In the genomic region with DNA sequence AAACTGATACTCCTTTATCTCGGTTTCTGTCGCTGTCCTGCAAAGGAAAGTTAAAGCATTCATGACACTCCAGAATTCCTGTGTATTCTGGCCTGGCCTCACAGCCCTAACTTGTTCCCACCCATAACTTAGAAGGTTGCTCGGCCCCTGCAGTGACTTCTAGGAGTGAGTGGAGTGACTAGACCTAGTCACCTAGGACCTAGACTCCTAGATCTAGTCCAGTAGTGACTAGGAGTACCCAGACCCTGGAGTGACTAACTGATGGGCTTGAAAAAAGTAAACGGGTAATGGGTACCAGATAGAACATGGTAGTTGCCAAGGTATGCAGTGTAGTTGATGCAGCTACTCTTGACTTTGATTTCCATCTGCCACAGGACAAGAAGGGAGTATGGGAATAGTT, we compare ENCODE assay signal across 34 cellular contexts.
"Had no signal": no experiment of that assay in that cellular context is flagged by ENCODE, and none has a peak within 500 bp of the region (broad histone marks: within the 10 kb centered on the region; RNA-seq: fewer than 3 reads in every experiment).

No MANE protein-coding gene starts in this region.

- H3K27me3 ChIP-seq: adrenal gland, ascending aorta, breast epithelium, cardiac muscle cell, colonic mucosa had no signal

- H3K9me3 Mint-ChIP-seq: activated B cell treated with CpG ODN at 0.5 μM for 24 hours; activated CD8-positive, alpha-beta T cell treated with anti-CD3 and anti-CD28 coated beads for 36 hours; activated naive CD4-positive, alpha-beta T cell treated with anti-CD3 and anti-CD28 coated beads for 36 hours; activated naive CD4-positive, alpha-beta T cell treated with anti-CD3 and anti-CD28 coated beads, Interleukin-2, amount 50 U/mL, for 24 hours; activated naive CD8-positive, alpha-beta T cell treated with anti-CD3 and anti-CD28 coated beads for 36 hours; activated naive CD8-positive, alpha-beta T cell treated with anti-CD3 and anti-CD28 coated beads, Interleukin-2, amount 50 U/mL, for 24 hours; activated T-helper 1 cell treated with anti-CD3 and anti-CD28 coated beads, Interleukin-12 subunit alpha, Interleukin-12 subunit beta, Interleukin-2, Interleukin-4 antibody, amounts not matched to agents 30 ng/mL and 10 ng/mL and 1 ng/mL, durations not matched to agents 14 hours and 24 hours and 36 hours; activated T-helper 2 cell treated with anti-CD3 and anti-CD28 coated beads, Interferon-gamma antibody, Interleukin-2, Interleukin-4, amounts not matched to agents 10 μg/mL and 5 μg/mL and 100 μg/mL, durations not matched to agents 14 hours and 24 hours and 36 hours; brain; T-helper 1 cell treated with Interleukin-12 subunit alpha and Interleukin-12 subunit beta and Interleukin-4 antibody, amounts not matched to agents 30 μg/mL and 1 μg/mL, for 36 hours had no signal

- H3K27ac Mint-ChIP-seq: activated B cell treated with CpG ODN at 0.5 μM for 24 hours; activated CD8-positive, alpha-beta T cell treated with anti-CD3 and anti-CD28 coated beads for 36 hours; activated naive CD4-positive, alpha-beta T cell treated with anti-CD3 and anti-CD28 coated beads for 36 hours; activated naive CD4-positive, alpha-beta T cell treated with anti-CD3 and anti-CD28 coated beads, Interleukin-2, amount 50 U/mL, for 24 hours; activated naive CD8-positive, alpha-beta T cell treated with anti-CD3 and anti-CD28 coated beads for 36 hours; activated naive CD8-positive, alpha-beta T cell treated with anti-CD3 and anti-CD28 coated beads, Interleukin-2, amount 50 U/mL, for 24 hours; activated T-helper 1 cell treated with anti-CD3 and anti-CD28 coated beads, Interleukin-12 subunit alpha, Interleukin-12 subunit beta, Interleukin-2, Interleukin-4 antibody, amounts not matched to agents 30 ng/mL and 10 ng/mL and 1 ng/mL, durations not matched to agents 14 hours and 24 hours and 36 hours; activated T-helper 2 cell treated with anti-CD3 and anti-CD28 coated beads, Interferon-gamma antibody, Interleukin-2, Interleukin-4, amounts not matched to agents 10 μg/mL and 5 μg/mL and 100 μg/mL, durations not matched to agents 14 hours and 24 hours and 36 hours; brain; T-helper 1 cell treated with Interleukin-12 subunit alpha and Interleukin-12 subunit beta and Interleukin-4 antibody, amounts not matched to agents 30 μg/mL and 1 μg/mL, for 36 hours had no signal

- DNase-seq: activated B cell treated with CpG ODN at 0.5 μM for 24 hours; activated CD4-positive, alpha-beta T cell treated with anti-CD3 and anti-CD28 coated beads for 48 hours; activated CD4-positive, alpha-beta T cell treated with anti-CD3 and anti-CD28 coated beads, Interleukin-2, amount 50 U/mL, for 1 hour; activated CD4-positive, alpha-beta T cell treated with anti-CD3 and anti-CD28 coated beads, Interleukin-2, amount 50 U/mL, for 48 hours; activated CD8-positive, alpha-beta memory T cell treated with anti-CD3 and anti-CD28 coated beads for 24 hours; activated CD8-positive, alpha-beta T cell treated with anti-CD3 and anti-CD28 coated beads for 36 hours; activated effector memory CD4-positive, alpha-beta T cell treated with anti-CD3 and anti-CD28 coated beads, Interleukin-2, amount 50 U/mL, for 16 hours; activated naive CD4-positive, alpha-beta T cell treated with anti-CD3 and anti-CD28 coated beads for 36 hours; activated naive CD8-positive, alpha-beta T cell treated with anti-CD3 and anti-CD28 coated beads for 36 hours; activated naive CD8-positive, alpha-beta T cell treated with anti-CD3 and anti-CD28 coated beads, Interleukin-2, amount 50 U/mL, for 24 hours; activated T-cell treated with anti-CD3 and anti-CD28 coated beads, Interleukin-2, amount 50 U/mL, for 1 hour; activated T-cell treated with anti-CD3 and anti-CD28 coated beads, Interleukin-2, amount 50 U/mL, for 48 hours; adrenal gland; central memory CD4-positive, alpha-beta T cell; cerebellar nuclear complex; colonic mucosa; effector CD8-positive, alpha-beta T cell; foreskin fibroblast; head of caudate nucleus; T1000; WERI-Rb-1 had no signal

- H3K27me3 Mint-ChIP-seq: activated B cell treated with CpG ODN at 0.5 μM for 24 hours; activated CD8-positive, alpha-beta T cell treated with anti-CD3 and anti-CD28 coated beads for 36 hours; activated naive CD4-positive, alpha-beta T cell treated with anti-CD3 and anti-CD28 coated beads, Interleukin-2, amount 50 U/mL, for 24 hours; activated naive CD8-positive, alpha-beta T cell treated with anti-CD3 and anti-CD28 coated beads for 36 hours; activated naive CD8-positive, alpha-beta T cell treated with anti-CD3 and anti-CD28 coated beads, Interleukin-2, amount 50 U/mL, for 24 hours; brain had no signal

- H3K4me3 Mint-ChIP-seq: activated B cell treated with CpG ODN at 0.5 μM for 24 hours; activated CD8-positive, alpha-beta T cell treated with anti-CD3 and anti-CD28 coated beads for 36 hours; activated naive CD4-positive, alpha-beta T cell treated with anti-CD3 and anti-CD28 coated beads for 36 hours; activated naive CD4-positive, alpha-beta T cell treated with anti-CD3 and anti-CD28 coated beads, Interleukin-2, amount 50 U/mL, for 24 hours; activated naive CD8-positive, alpha-beta T cell treated with anti-CD3 and anti-CD28 coated beads for 36 hours; activated naive CD8-positive, alpha-beta T cell treated with anti-CD3 and anti-CD28 coated beads, Interleukin-2, amount 50 U/mL, for 24 hours; activated T-helper 1 cell treated with anti-CD3 and anti-CD28 coated beads, Interleukin-12 subunit alpha, Interleukin-12 subunit beta, Interleukin-2, Interleukin-4 antibody, amounts not matched to agents 30 ng/mL and 10 ng/mL and 1 ng/mL, durations not matched to agents 14 hours and 24 hours and 36 hours; brain; T-helper 1 cell treated with Interleukin-12 subunit alpha and Interleukin-12 subunit beta and Interleukin-4 antibody, amounts not matched to agents 30 μg/mL and 1 μg/mL, for 36 hours had no signal

- H3K36me3 Mint-ChIP-seq: activated naive CD4-positive, alpha-beta T cell treated with anti-CD3 and anti-CD28 coated beads, Interleukin-2, amount 50 U/mL, for 24 hours; activated naive CD8-positive, alpha-beta T cell treated with anti-CD3 and anti-CD28 coated beads for 36 hours had no signal

- H3K27ac ChIP-seq: adrenal gland, ascending aorta, breast epithelium, cardiac muscle cell, colonic mucosa, epithelial cell of prostate, WERI-Rb-1 had no signal

- ATAC-seq: activated CD4-positive, CD25-positive, alpha-beta regulatory T cell treated with anti-CD3 and anti-CD28 coated beads, Interleukin-2, amount 50 U/mL, for 24 hours; activated CD8-positive, alpha-beta T cell treated with anti-CD3 and anti-CD28 coated beads for 36 hours; activated naive CD8-positive, alpha-beta T cell treated with anti-CD3 and anti-CD28 coated beads, Interleukin-2, amount 50 U/mL, for 24 hours had no signal

- H3K36me3 ChIP-seq: adrenal gland, breast epithelium, colonic mucosa, WERI-Rb-1 had no signal

- FAIRE-seq: endometrium, endothelial cell of umbilical vein, frontal cortex had no signal

- H3K4me1 ChIP-seq: adrenal gland, ascending aorta, breast epithelium, colonic mucosa had no signal

- H3K4me1 Mint-ChIP-seq: activated B cell treated with CpG ODN at 0.5 μM for 24 hours; activated naive CD4-positive, alpha-beta T cell treated with anti-CD3 and anti-CD28 coated beads, Interleukin-2, amount 50 U/mL, for 24 hours; activated naive CD8-positive, alpha-beta T cell treated with anti-CD3 and anti-CD28 coated beads, Interleukin-2, amount 50 U/mL, for 24 hours; brain had no signal

- H3K4me3 ChIP-seq: adrenal gland, ascending aorta, breast epithelium, cardiac muscle cell, colonic mucosa had no signal

- H3K9me3 ChIP-seq: adrenal gland, ascending aorta, breast epithelium, colonic mucosa had no signal
